ENCODE assay signal across 8 cellular contexts in genomic region chr14:88553886-88554457, GRCh38. TPM values are rescaled to one million over a fixed set of nuclear protein-coding genes. Genes with fewer than 3 reads are reported as not detected.
DNase-seq lines count a peak whose midpoint lies in the region; ATAC-seq and TF ChIP-seq lines count a peak whose summit lies in the region.

No MANE protein-coding gene starts in this region.

- H3K9me3 ChIP-seq in cardiac muscle cell (ENCODE audit: low read depth) (no peaks in the 10 kb centered on the region), left lung (no peaks in the 10 kb centered on the region), testis (no peaks in the 10 kb centered on the region)

- intact Hi-C loops in Right ventricle myocardium inferior (cut with DNase I) (loop anchor here (5.0 kb wide), 1 partner anchor 562 kb away; the partner anchor contains the start of gene GALC), left lung (cut with DNase I) (no loop called here), testis (cut with DNase I; ENCODE audit: low total_unique reads) (loop anchor here (10.0 kb wide), 2 partner anchors 59 to 169 kb away; partner anchors contain the start of gene SPATA7)

- peaks cover 19% of the 10 kb centered on the region for H3K4me1 ChIP-seq in cardiac muscle cell (ENCODE audit: low read depth)
- peaks cover 4 to 45% of the 10 kb centered on the region in 2 donors for H3K4me1 ChIP-seq in left lung
- H3K4me1 ChIP-seq in testis, result peaks cover 16% of the 10 kb centered on the region

- TF ChIP-seq POLR2A in testis (IDR thresholded peaks at IDR 0.05), result no peak

- TF ChIP-seq CTCF in cardiac muscle cell (IDR thresholded peaks at IDR 0.05; ENCODE audit: low read depth, low read length) (no peak), astrocyte of the spinal cord (IDR thresholded peaks at IDR 0.05; ENCODE audit: low read depth, low read length) (no peak), left lung (IDR thresholded peaks at IDR 0.05) (no peak), testis (IDR thresholded peaks at IDR 0.05) (no peak)

- H3K27me3 ChIP-seq in cardiac muscle cell, result no peaks in the 10 kb centered on the region
- peaks cover 0 to 69% of the 10 kb centered on the region in 2 donors for H3K27me3 ChIP-seq in left lung
- H3K27me3 ChIP-seq in testis, result no peaks in the 10 kb centered on the region

- in situ Hi-C loops in astrocyte of the spinal cord (cut with HindIII; ENCODE audit: low sequenced_read_pairs), result no loop called here

- ATAC-seq in Right ventricle myocardium inferior (no peak), left lung (no peak), HG03439 (IDR thresholded peaks at IDR 0.05; ENCODE audit: unreplicated experiment) (no peak), GM18498 (IDR thresholded peaks at IDR 0.05; ENCODE audit: unreplicated experiment) (no peak), HG02588 (IDR thresholded peaks at IDR 0.05; ENCODE audit: unreplicated experiment) (no peak)

- DNase-seq in cardiac muscle cell (ENCODE audit: low read depth in 1 of 2, low spot score in 1 of 2) (peak in 1 of 2 donors; percentile 32), Right ventricle myocardium inferior (ENCODE audit: missing footprints) (no peak), astrocyte of the spinal cord (ENCODE audit: low read depth, low spot score) (peak; percentile 45), left lung (no peak), testis (peak; percentile 58)

- WGBS in testis, 2 donors, result 1 to 2% methylated on average over 19 of the region's 19 CpGs

- H3K4me3 ChIP-seq in cardiac muscle cell (peak overlapping the region; percentile 80), astrocyte of the spinal cord (ENCODE audit: low read depth, low read length) (peak overlapping the region; percentile 79), left lung (peak overlapping the region; percentile 51 to 54), testis (peak overlapping the region; percentile 70 to 82)

- peaks cover 3% of the 10 kb centered on the region for H3K36me3 ChIP-seq in cardiac muscle cell
- peaks cover 0 to 7% of the 10 kb centered on the region in 2 donors for H3K36me3 ChIP-seq in left lung
- H3K36me3 ChIP-seq in testis (ENCODE audit: low read depth, missing control alignments), result no peaks in the 10 kb centered on the region

- H3K27ac ChIP-seq in cardiac muscle cell (peak overlapping the region; percentile 95), left lung (peak overlapping the region; percentile 83 to 86), testis (peak overlapping the region; percentile 89 to 93)

RNA-seq across cellular contexts. Expression of gene PTPN21, which starts 0.8 kb away (rescaled TPM):
- total RNA-seq in cardiac muscle cell, result 14.7 and 16.7 TPM in 2 replicates
- 12.0 and 12.2 TPM in 2 replicates for polyA plus RNA-seq in cardiac muscle cell
- total RNA-seq in Right ventricle myocardium inferior, result 30.8 TPM
- 10 to 100 TPM; 26.8 to 33.0 TPM for total RNA-seq in left lung
- total RNA-seq in testis, result 10 to 100 TPM; 47.2 to 58.6 TPM
- polyA plus RNA-seq in testis (ENCODE audit: insufficient read depth, low read depth, low replicate concordance), result 51.6 TPM

RNA-seq across cellular contexts. Expression of gene ZC3H14, which starts 8.9 kb away (rescaled TPM):
- 76.1 and 87.4 TPM in 2 replicates for total RNA-seq in cardiac muscle cell
- polyA plus RNA-seq in cardiac muscle cell, result 71.3 and 75.0 TPM in 2 replicates
- total RNA-seq in Right ventricle myocardium inferior, result 38.3 TPM
- 10 to 100 TPM; 46.6 to 58.9 TPM for total RNA-seq in left lung
- total RNA-seq in testis, result 100 to 1,000 TPM; 208 to 253 TPM
- polyA plus RNA-seq in testis (ENCODE audit: insufficient read depth, low read depth, low replicate concordance), result 354 TPM

Comparison
In these comparisons a context has a peak if more than half of its experiments do, and no peak if none do; other contexts are left out.
1. DNase-seq: peak in astrocyte of the spinal cord (single experiment) and testis (single experiment); none in Right ventricle myocardium inferior (single experiment) and left lung (0 of 2).
2. intact Hi-C loops: an anchor here in Right ventricle myocardium inferior (5.0 kb wide) and testis (10.0 kb wide); none called in left lung.
3. Peak in every context shown above with its lines, with median percentiles within 50 percentile points of each other: H3K27ac ChIP-seq and H3K4me3 ChIP-seq.